In the genomic region with DNA sequence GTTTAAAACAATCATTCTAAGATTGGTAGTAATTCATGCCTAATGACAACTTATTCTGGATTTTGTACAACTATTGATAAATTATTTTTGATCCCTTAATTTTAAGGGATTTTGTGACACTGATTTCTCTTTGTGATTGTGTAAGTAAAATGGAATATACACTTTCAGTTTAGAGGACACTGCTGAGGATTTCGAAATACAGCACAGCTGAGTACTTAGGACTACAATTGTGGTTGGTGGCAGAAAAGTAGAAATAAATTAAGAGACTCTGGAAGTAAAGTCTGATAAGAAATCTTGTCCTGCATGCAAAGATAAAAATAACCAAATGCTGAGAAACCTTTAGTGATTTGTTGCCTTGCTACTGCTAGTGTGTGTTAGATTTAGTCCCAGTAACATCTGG, we compare ENCODE assay signal across 22 cellular contexts. TPM values are rescaled to one million over a fixed set of nuclear protein-coding genes. Genes with fewer than 3 reads are reported as not detected.
A peak's percentile ranks its signal among the peaks of the same experiment; 100 is the strongest.
DNase-seq lines count a peak whose midpoint lies in the region; ATAC-seq and TF ChIP-seq lines count a peak whose summit lies in the region.
"Had no signal": no experiment of that assay in that cellular context is flagged by ENCODE, and none has a peak within 500 bp of the region (broad histone marks: within the 10 kb centered on the region; RNA-seq: fewer than 3 reads in every experiment).

No MANE protein-coding gene starts in this region.

- H3K79me1 ChIP-seq in IMR-90 (ENCODE audit: low read depth in 1 of 2, low read length in 2 of 2) = no peaks in the 10 kb centered on the region

- H3K27me3 ChIP-seq in IMR-90 (ENCODE audit: control insufficient read depth, insufficient read depth, low read length) = no peaks in the 10 kb centered on the region
- peaks cover 4 to 13% of the 10 kb centered on the region in 2 donors for H3K27me3 ChIP-seq in left lung

- POLR2A ChIA-PET in IMR-90 (lab: Charles Lee; ENCODE audit: unreplicated experiment) = no interaction called here

- H4K5ac ChIP-seq in IMR-90 (ENCODE audit: low read depth, low read length) = no peak overlapping the region

- no peak overlapping the region for H3K56ac ChIP-seq in IMR-90 (ENCODE audit: extremely low read depth, insufficient read depth, low read length)

- DNase-seq in AG09319 (ENCODE audit: extremely low read depth, low read depth) = peak; percentile 48
- DNase-seq in IMR-90 = peak; percentile 16
- peak; percentile 50 for DNase-seq in amniotic epithelial cell (ENCODE audit: low read depth)
- no peak for DNase-seq in left lung
- DNase-seq in NK-92 treated with Interleukin-12 subunit alpha and Interleukin-12 subunit beta, amount 100 ng/mL, for 24 hours (lab: John Stamatoyannopoulos, UW) = no peak
- no peak for DNase-seq in cerebellar nuclear complex (lab: John Stamatoyannopoulos, UW)
- DNase-seq: activated naive CD4-positive, alpha-beta T cell treated with Interleukin-2 at 50 U/mL for 16 hours; activated T-cell treated with anti-CD3 and anti-CD28 coated beads, Interleukin-2, amount 50 U/mL, for 4 hours; DND-41; dorsolateral prefrontal cortex; kidney; NCI-H1436 treated with DMSO at 0.1 percent for 48 hours; NCI-H2171; NCI-H774; psoas muscle; SHP77 treated with DMSO at 0.1 percent for 48 hours; stimulated activated CD4-positive, alpha-beta T cell treated with anti-CD3 and anti-CD28 coated beads, Interleukin-4, amount 100 ng/mL, for 1 hour; stimulated activated naive CD4-positive, alpha-beta T cell treated with Interleukin-2 at 50 U/mL for 16 hours had no signal

- WGBS in IMR-90 (ENCODE audit: extremely low coverage in 2 of 2, insufficient read length in 1 of 2), 2 experiments = 14% methylated on average over 1 of the region's 1 CpG; no CpG with 5 or more reads in 1 of the 2 experiments

- no peak overlapping the region for H3K4me3 ChIP-seq in IMR-90 (ENCODE audit: insufficient read depth, low read depth, low read length)
- no peak overlapping the region for H3K4me3 ChIP-seq in left lung
- H3K4me3 ChIP-seq: GM12878, lung, psoas muscle had no signal

- H2BK120ac ChIP-seq in IMR-90 (ENCODE audit: low read depth, low read length) = no peak overlapping the region

- no peak overlapping the region for H2BK15ac ChIP-seq in IMR-90 (ENCODE audit: low read depth, low read length)

- H2BK5ac ChIP-seq in IMR-90 (ENCODE audit: low read depth, low read length, poor library complexity, severe bottlenecking) = no peak overlapping the region

- no peaks in the 10 kb centered on the region for H4K20me1 ChIP-seq in IMR-90 (ENCODE audit: insufficient read depth, low read length)

- H3K9ac ChIP-seq in IMR-90 (ENCODE audit: low read depth, low read length) = no peak overlapping the region

- no peak overlapping the region for H2AFZ ChIP-seq in IMR-90 (replicated peaks; ENCODE audit: low read length, poor library complexity)

- H3K9me3 ChIP-seq in IMR-90 (ENCODE audit: control insufficient read depth, insufficient read depth, low read length) (no peaks in the 10 kb centered on the region), left lung (no peaks in the 10 kb centered on the region)
- H3K9me3 ChIP-seq: neutrophil, psoas muscle had no signal

- H3K4me1 ChIP-seq in IMR-90 (ENCODE audit: control insufficient read depth, insufficient read depth, low read length) (no peaks in the 10 kb centered on the region), left lung (no peaks in the 10 kb centered on the region)
- H3K4me1 ChIP-seq: psoas muscle had no signal

- H4K8ac ChIP-seq in IMR-90 (ENCODE audit: low read depth in 2 of 2, low read length in 2 of 2) = no peak overlapping the region

- H3K36me3 ChIP-seq in IMR-90 (ENCODE audit: control insufficient read depth, insufficient read depth, low read length) = no peaks in the 10 kb centered on the region
- no peaks in the 10 kb centered on the region for H3K36me3 ChIP-seq in left lung
- H3K36me3 ChIP-seq: neutrophil had no signal

- dilution Hi-C loops in IMR-90 (cut with HindIII; ENCODE audit: low sequenced_read_pairs, unreplicated experiment) = no loop called here

- H3K9me1 ChIP-seq in IMR-90 (ENCODE audit: insufficient read depth, low read length) = no peaks in the 10 kb centered on the region

- TF ChIP-seq CTCF in AG09319 (IDR thresholded peaks at IDR 0.05; ENCODE audit: low read depth, low read length) (no peak), IMR-90 (conservative IDR thresholded peaks at IDR 0.05; ENCODE audit: low read depth, low read length) (no peak), left lung (IDR thresholded peaks at IDR 0.05) (no peak)

- no peak overlapping the region for H3K4me2 ChIP-seq in IMR-90 (ENCODE audit: low read depth, low read length)

- no TSS peak for BruUV-seq in IMR-90 (replicated peaks; lab: Mats Ljungman, UMichigan)

- TF ChIP-seq RAD21 in IMR-90 (IDR thresholded peaks at IDR 0.05; ENCODE audit: low read length) = no peak

- H3K18ac ChIP-seq in IMR-90 (ENCODE audit: low read depth, low read length) = no peak overlapping the region

- H3K4ac ChIP-seq in IMR-90 (ENCODE audit: low read depth, low read length) = no peak overlapping the region

- intact Hi-C loops in IMR-90 (cut with micrococcal nuclease) (loop anchor here (1.0 to 5.0 kb wide), 5 partner anchors 109 to 859 kb away; no protein-coding TSS in a partner anchor), left lung (cut with DNase I) (loop anchor here in 1 of 2 donors (5.0 kb wide), 1 partner anchor 429 kb away; no protein-coding TSS in a partner anchor)

- CTCF ChIA-PET in IMR-90 (lab: Yijun Ruan, JAX) = interaction anchor here (1.2 kb wide), 1 partner anchor 423 kb away, joined by 4 read pairs; no protein-coding TSS in a partner anchor

- no peak overlapping the region for H3K27ac ChIP-seq in IMR-90 (ENCODE audit: insufficient read depth, low read length)
- H3K27ac ChIP-seq in left lung = no peak overlapping the region
- H3K27ac ChIP-seq: dorsolateral prefrontal cortex, neutrophil, psoas muscle had no signal

- no peak overlapping the region for H2AK9ac ChIP-seq in IMR-90 (replicated peaks; ENCODE audit: low read depth, low read length, poor library complexity)

- no peak for ATAC-seq in IMR-90 (ENCODE audit: low read depth)
- peak; percentile 31 for ATAC-seq in left lung
- no peak for ATAC-seq in GM19328 (IDR thresholded peaks at IDR 0.05; ENCODE audit: unreplicated experiment)
- ATAC-seq: activated T-cell treated with anti-CD3 and anti-CD28 coated beads, Interleukin-2, amount 50 U/mL, for 4 hours; GM12878; psoas muscle had no signal

- no peak overlapping the region for H3K14ac ChIP-seq in IMR-90 (replicated peaks; ENCODE audit: low read depth, low read length)

- in situ Hi-C loops in IMR-90 (cut with MboI; ENCODE audit: low sequenced_read_pairs) = no loop called here

- H2AK5ac ChIP-seq in IMR-90 (ENCODE audit: low read depth, low read length) = no peak overlapping the region

- H2BK20ac ChIP-seq in IMR-90 (ENCODE audit: low read depth, low read length) = no peak overlapping the region

- H3K23ac ChIP-seq in IMR-90 (ENCODE audit: low read depth, low read length) = no peak overlapping the region

- TF ChIP-seq POLR2A in IMR-90 (IDR thresholded peaks at IDR 0.05; ENCODE audit: low read depth, low read length) = no peak

- no peak overlapping the region for H4K91ac ChIP-seq in IMR-90 (ENCODE audit: insufficient read depth, low read depth, low read length)

TF ChIP-seq in IMR-90, 13 proteins besides CTCF, POLR2A, EP300 and RAD21:
- TF ChIP-seq RFX5 (IDR thresholded peaks at IDR 0.05; ENCODE audit: low read depth, low read length) (no peak), CEBPB (IDR thresholded peaks at IDR 0.05; ENCODE audit: low read depth, low read length) (0 out of 2 replicates have a peak, but pooled peaks have one; percentile 49)

RNA-seq across cellular contexts. Expression of a gene that starts 40.0 kb away (rescaled TPM):
- total RNA-seq in IMR-90 (2012; rRNA removed) (16.5 and 23.9 TPM in 2 replicates), left lung (10 to 100 TPM; 17.8 to 20.2 TPM)
- polyA plus RNA-seq in IMR-90 (2012; rRNA removed) = 8.1 and 9.3 TPM in 2 replicates
- polyA plus RNA-seq in IMR-90 (2012; cell fraction: cytosol; rRNA removed) = 2.2 and 3.2 TPM in 2 replicates
- polyA plus RNA-seq in IMR-90 (2012; cell fraction: nucleus; rRNA removed; ENCODE audit: low replicate concordance) = 1.3 and 7.7 TPM in 2 replicates

RNA-seq across cellular contexts. Expression of a gene that starts 40.1 kb away (rescaled TPM):
- total RNA-seq in IMR-90 (2012; rRNA removed) (43.4 and 60.3 TPM in 2 replicates), left lung (10 to 100 TPM; 39.5 to 64.2 TPM)
- 31.4 and 40.6 TPM in 2 replicates for polyA plus RNA-seq in IMR-90 (2012; rRNA removed)
- polyA plus RNA-seq in IMR-90 (2012; cell fraction: cytosol; rRNA removed) = 7.4 and 9.0 TPM in 2 replicates
- 3.4 and 35.0 TPM in 2 replicates for polyA plus RNA-seq in IMR-90 (2012; cell fraction: nucleus; rRNA removed; ENCODE audit: low replicate concordance)

Comparison
In these comparisons a context has a peak if more than half of its experiments do, and no peak if none do; other contexts are left out.
1. DNase-seq: peak in AG09319 (single experiment), IMR-90 (single experiment) and amniotic epithelial cell (single experiment); none in left lung (0 of 2), NK-92 treated with Interleukin-12 subunit alpha and Interleukin-12 subunit beta, amount 100 ng/mL, for 24 hours (single experiment) and cerebellar nuclear complex (0 of 2).